Comparison of ENCODE assay signal across 9 cellular contexts in genomic region chr10:46300367-46300711, GRCh38. TPM values are rescaled to one million over a fixed set of nuclear protein-coding genes. Genes with fewer than 3 reads are reported as not detected.
"Had no signal": no experiment of that assay in that cellular context is flagged by ENCODE, and none has a peak within 500 bp of the region (broad histone marks: within the 10 kb centered on the region; RNA-seq: fewer than 3 reads in every experiment).

No MANE protein-coding gene starts in this region.

RNA-seq across cellular contexts. Expression of gene ANTXRL, which starts 13.5 kb away (rescaled TPM):
- total RNA-seq: activated CD4-positive, alpha-beta T cell treated with anti-CD3 and anti-CD28 coated beads, Interleukin-2, amount 10 ng/mL, durations not matched to agents 24 days and 14 days; activated CD8-positive, alpha-beta memory T cell treated with anti-CD3 and anti-CD28 coated beads for 36 hours; activated CD8-positive, alpha-beta T cell treated with anti-CD3 and anti-CD28 coated beads for 36 hours; activated T-helper 1 cell treated with anti-CD3 and anti-CD28 coated beads, Interleukin-12 subunit alpha, Interleukin-12 subunit beta, Interleukin-2, Interleukin-4 antibody, amounts not matched to agents 30 ng/mL and 10 ng/mL and 1 ng/mL, durations not matched to agents 14 hours and 24 hours and 36 hours; cardiac muscle cell; RPMI7951; SJSA1 had no signal
- polyA plus RNA-seq: aorta, cardiac muscle cell, SK-N-SH had no signal
